12 cellular contexts compared by ENCODE assay signal in the genomic region with DNA sequence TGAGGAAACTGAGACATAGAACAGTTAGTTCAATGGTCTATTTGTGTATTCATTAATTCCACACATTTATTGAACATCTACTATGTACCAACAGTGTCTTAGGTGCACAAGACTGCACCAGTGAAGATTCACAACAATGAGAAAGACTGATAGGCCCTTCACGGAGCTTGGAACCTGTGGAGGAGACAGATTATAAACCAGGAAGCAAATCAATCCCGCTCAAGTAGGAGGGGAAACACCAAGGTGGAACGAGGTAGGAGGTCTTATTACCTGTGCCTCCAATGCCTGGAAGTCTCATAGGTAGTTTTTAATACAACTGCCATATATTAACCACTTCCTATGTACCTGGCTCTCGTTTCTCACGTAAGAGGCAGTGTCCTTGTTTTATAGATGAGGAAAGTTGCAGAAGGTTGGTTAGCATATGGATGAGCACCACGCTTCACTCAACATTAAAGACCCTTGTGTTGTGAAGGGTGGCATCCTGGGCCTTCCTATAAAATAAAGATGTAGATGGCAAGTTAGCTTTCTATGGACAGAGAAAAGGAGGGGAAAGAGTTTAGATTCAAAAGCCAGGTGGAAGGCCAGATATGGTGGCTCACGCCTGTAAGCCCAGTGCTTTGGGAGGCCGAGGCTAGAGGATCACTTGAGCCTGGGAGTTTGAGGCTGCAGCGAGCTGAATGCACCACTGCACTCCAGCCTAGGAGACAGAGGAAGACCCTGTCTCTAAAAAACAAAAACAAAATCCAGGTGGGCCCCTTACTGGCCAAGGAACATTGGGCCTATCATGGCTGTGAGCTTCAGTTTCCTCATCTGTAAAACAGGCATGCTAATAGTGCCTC. TPM values are rescaled to one million over a fixed set of nuclear protein-coding genes. Genes with fewer than 3 reads are reported as not detected.
"Had no signal": no experiment of that assay in that cellular context is flagged by ENCODE, and none has a peak within 500 bp of the region (broad histone marks: within the 10 kb centered on the region; RNA-seq: fewer than 3 reads in every experiment).

No MANE protein-coding gene starts in this region.

- H3K4me1 Mint-ChIP-seq: GM23338, H9 had no signal

- H3K4me3 ChIP-seq: GM23248, GM23338, HAP-1 had no signal

- H3K27ac Mint-ChIP-seq: GM23338, H9, HFFc6 had no signal

- H3K27ac ChIP-seq: GM23248 had no signal

- H2AFZ ChIP-seq: GM23248, GM23338 had no signal

- H3K36me3 ChIP-seq: HAP-1 had no signal

- ATAC-seq: GM23338, HCT116 had no signal

- H3K9ac ChIP-seq: GM23248 had no signal

- H3K9me3 ChIP-seq: HAP-1 had no signal

- H3K4me3 Mint-ChIP-seq: GM23338, H9, HFFc6 had no signal

- H3K4me1 ChIP-seq: HAP-1 had no signal

- H3K4me2 ChIP-seq: GM23338 had no signal

- FAIRE-seq: H1, H54 had no signal

- DNase-seq: GM23248, GOT3, H7, H9, HCEC 1CT, HFFc6 had no signal

- H3K9me3 Mint-ChIP-seq: H9 had no signal

RNA-seq across cellular contexts. Expression of a gene that starts 45.1 kb away (rescaled TPM):
- total RNA-seq: H4 had no signal

RNA-seq across cellular contexts. Expression of a gene that starts 55.7 kb away (rescaled TPM):
- total RNA-seq: GM23248, H4, H7, H9, HFFc6 had no signal
- polyA plus RNA-seq: GM23248 had no signal
